ENCODE assay signal across 1 cellular context in genomic region chr7:140619915-140620314, GRCh38. TPM values are rescaled to one million over a fixed set of nuclear protein-coding genes. Genes with fewer than 3 reads are reported as not detected.
"Had no signal": no experiment of that assay in that cellular context is flagged by ENCODE, and none has a peak within 500 bp of the region (broad histone marks: within the 10 kb centered on the region; RNA-seq: fewer than 3 reads in every experiment).

No MANE protein-coding gene starts in this region.

RNA-seq across cellular contexts. Expression of gene DENND2A, which starts 20.7 kb away (rescaled TPM):
- total RNA-seq: naive thymus-derived CD4-positive, alpha-beta T cell had no signal
